Comparison of ENCODE assay signal across 1 cellular context in genomic region chr1:10653370-10654125, GRCh38.
TF ChIP-seq lines count a peak whose summit lies in the region.

No MANE protein-coding gene starts in this region.

TF ChIP-seq in H1, 55 proteins besides CTCF, POLR2A, EP300 and RAD21 (continued from another document):
- TF ChIP-seq POLR2AphosphoS5 (IDR thresholded peaks at IDR 0.05; ENCODE audit: low read depth, low read length) = no peak
TF ChIP-seq in H1: peak in this region for 0.
